2 cellular contexts compared by ENCODE assay signal in the genomic region with DNA sequence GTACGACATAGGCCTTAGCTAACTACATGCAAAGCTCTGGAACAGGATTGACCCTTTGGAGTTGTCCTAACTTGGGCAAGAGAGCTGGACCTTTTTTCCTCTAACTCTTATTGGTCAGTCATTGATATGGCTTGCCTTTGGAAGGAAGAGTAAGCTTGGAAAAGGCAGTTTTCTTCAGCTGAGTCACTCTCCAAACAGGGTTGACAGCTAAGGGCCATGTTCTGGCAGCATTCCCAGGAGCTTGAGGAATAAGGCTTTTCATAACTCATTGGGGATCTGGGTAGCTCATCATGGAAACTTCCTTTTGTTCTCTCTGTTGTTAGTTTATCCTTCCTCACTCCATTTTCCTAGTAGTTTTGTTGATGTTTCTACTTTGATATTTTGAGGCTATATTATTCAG.
TF ChIP-seq lines count a peak whose summit lies in the region.

No MANE protein-coding gene starts in this region.

TF ChIP-seq in HEK293, 187 proteins besides CTCF, POLR2A, EP300 and RAD21 (continued from another document and continues in another):
- TF ChIP-seq ZNF341 (tag by site-specific recombination; IDR thresholded peaks at IDR 0.05; ENCODE audit: low read depth) (no peak), ZNF585B (tag by site-specific recombination; IDR thresholded peaks at IDR 0.05) (no peak), ZBTB1 (tag by site-specific recombination; IDR thresholded peaks at IDR 0.05) (no peak), ZNF132 (tag by site-specific recombination; IDR thresholded peaks at IDR 0.05; ENCODE audit: borderline replicate concordance) (no peak), YY1 (tag by site-specific recombination; IDR thresholded peaks at IDR 0.05) (no peak), ZNF140 (tag by site-specific recombination; IDR thresholded peaks at IDR 0.05) (no peak), ZSCAN23 (tag by site-specific recombination; IDR thresholded peaks at IDR 0.05) (no peak), ZNF561 (tag by site-specific recombination; IDR thresholded peaks at IDR 0.05; ENCODE audit: borderline replicate concordance) (no peak), ZNF16 (tag by site-specific recombination; IDR thresholded peaks at IDR 0.05; ENCODE audit: low read depth) (no peak), ZNF112 (tag by site-specific recombination; IDR thresholded peaks at IDR 0.05) (no peak), ZNF600 (tag by site-specific recombination; IDR thresholded peaks at IDR 0.05) (peak; percentile 88; the same call in 1 of the 2 replicates), MZF1 (tag by site-specific recombination; IDR thresholded peaks at IDR 0.05; ENCODE audit: borderline replicate concordance) (peak; percentile 85), ZNF791 (tag by site-specific recombination; IDR thresholded peaks at IDR 0.05) (no peak), KLF8 (tag by site-specific recombination; IDR thresholded peaks at IDR 0.05) (no peak)
- TF ChIP-seq, protein P1, sequence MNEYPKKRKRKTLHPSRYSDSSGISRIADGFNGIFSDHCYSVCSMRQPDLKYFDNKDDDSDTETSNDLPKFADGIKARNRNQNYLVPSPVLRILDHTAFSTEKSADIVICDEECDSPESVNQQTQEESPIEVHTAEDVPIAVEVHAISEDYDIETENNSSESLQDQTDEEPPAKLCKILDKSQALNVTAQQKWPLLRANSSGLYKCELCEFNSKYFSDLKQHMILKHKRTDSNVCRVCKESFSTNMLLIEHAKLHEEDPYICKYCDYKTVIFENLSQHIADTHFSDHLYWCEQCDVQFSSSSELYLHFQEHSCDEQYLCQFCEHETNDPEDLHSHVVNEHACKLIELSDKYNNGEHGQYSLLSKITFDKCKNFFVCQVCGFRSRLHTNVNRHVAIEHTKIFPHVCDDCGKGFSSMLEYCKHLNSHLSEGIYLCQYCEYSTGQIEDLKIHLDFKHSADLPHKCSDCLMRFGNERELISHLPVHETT (tag by site-specific recombination; IDR thresholded peaks at IDR 0.05), result no peak
- TF ChIP-seq, protein P2, sequence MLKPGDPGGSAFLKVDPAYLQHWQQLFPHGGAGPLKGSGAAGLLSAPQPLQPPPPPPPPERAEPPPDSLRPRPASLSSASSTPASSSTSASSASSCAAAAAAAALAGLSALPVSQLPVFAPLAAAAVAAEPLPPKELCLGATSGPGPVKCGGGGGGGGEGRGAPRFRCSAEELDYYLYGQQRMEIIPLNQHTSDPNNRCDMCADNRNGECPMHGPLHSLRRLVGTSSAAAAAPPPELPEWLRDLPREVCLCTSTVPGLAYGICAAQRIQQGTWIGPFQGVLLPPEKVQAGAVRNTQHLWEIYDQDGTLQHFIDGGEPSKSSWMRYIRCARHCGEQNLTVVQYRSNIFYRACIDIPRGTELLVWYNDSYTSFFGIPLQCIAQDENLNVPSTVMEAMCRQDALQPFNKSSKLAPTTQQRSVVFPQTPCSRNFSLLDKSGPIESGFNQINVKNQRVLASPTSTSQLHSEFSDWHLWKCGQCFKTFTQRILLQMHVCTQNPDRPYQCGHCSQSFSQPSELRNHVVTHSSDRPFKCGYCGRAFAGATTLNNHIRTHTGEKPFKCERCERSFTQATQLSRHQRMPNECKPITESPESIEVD (tag by site-specific recombination; IDR thresholded peaks at IDR 0.05), result peak; percentile 80
- TF ChIP-seq, protein P3, sequence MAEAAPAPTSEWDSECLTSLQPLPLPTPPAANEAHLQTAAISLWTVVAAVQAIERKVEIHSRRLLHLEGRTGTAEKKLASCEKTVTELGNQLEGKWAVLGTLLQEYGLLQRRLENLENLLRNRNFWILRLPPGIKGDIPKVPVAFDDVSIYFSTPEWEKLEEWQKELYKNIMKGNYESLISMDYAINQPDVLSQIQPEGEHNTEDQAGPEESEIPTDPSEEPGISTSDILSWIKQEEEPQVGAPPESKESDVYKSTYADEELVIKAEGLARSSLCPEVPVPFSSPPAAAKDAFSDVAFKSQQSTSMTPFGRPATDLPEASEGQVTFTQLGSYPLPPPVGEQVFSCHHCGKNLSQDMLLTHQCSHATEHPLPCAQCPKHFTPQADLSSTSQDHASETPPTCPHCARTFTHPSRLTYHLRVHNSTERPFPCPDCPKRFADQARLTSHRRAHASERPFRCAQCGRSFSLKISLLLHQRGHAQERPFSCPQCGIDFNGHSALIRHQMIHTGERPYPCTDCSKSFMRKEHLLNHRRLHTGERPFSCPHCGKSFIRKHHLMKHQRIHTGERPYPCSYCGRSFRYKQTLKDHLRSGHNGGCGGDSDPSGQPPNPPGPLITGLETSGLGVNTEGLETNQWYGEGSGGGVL (tag by site-specific recombination; IDR thresholded peaks at IDR 0.05), result no peak
- TF ChIP-seq, protein P4, sequence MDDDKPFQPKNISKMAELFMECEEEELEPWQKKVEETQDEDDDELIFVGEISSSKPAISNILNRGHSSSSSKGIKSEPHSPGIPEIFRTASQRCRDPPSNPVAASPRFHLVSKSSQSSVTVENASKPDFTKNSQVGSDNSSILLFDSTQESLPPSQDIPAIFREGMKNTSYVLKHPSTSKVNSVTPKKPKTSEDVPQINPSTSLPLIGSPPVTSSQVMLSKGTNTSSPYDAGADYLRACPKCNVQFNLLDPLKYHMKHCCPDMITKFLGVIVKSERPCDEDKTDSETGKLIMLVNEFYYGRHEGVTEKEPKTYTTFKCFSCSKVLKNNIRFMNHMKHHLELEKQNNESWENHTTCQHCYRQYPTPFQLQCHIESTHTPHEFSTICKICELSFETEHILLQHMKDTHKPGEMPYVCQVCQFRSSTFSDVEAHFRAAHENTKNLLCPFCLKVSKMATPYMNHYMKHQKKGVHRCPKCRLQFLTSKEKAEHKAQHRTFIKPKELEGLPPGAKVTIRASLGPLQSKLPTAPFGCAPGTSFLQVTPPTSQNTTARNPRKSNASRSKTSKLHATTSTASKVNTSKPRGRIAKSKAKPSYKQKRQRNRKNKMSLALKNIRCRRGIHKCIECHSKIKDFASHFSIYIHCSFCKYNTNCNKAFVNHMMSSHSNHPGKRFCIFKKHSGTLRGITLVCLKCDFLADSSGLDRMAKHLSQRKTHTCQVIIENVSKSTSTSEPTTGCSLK (tag by site-specific recombination; IDR thresholded peaks at IDR 0.05), result no peak
- TF ChIP-seq, protein P5, sequence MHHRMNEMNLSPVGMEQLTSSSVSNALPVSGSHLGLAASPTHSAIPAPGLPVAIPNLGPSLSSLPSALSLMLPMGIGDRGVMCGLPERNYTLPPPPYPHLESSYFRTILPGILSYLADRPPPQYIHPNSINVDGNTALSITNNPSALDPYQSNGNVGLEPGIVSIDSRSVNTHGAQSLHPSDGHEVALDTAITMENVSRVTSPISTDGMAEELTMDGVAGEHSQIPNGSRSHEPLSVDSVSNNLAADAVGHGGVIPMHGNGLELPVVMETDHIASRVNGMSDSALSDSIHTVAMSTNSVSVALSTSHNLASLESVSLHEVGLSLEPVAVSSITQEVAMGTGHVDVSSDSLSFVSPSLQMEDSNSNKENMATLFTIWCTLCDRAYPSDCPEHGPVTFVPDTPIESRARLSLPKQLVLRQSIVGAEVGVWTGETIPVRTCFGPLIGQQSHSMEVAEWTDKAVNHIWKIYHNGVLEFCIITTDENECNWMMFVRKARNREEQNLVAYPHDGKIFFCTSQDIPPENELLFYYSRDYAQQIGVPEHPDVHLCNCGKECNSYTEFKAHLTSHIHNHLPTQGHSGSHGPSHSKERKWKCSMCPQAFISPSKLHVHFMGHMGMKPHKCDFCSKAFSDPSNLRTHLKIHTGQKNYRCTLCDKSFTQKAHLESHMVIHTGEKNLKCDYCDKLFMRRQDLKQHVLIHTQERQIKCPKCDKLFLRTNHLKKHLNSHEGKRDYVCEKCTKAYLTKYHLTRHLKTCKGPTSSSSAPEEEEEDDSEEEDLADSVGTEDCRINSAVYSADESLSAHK (tag by site-specific recombination; IDR thresholded peaks at IDR 0.05), result peak; percentile 54; the same call in 1 of the 2 replicates

TF ChIP-seq in SK-N-SH, 30 proteins besides CTCF, POLR2A, EP300 and RAD21 (continued from another document):
- TF ChIP-seq, protein P6, sequence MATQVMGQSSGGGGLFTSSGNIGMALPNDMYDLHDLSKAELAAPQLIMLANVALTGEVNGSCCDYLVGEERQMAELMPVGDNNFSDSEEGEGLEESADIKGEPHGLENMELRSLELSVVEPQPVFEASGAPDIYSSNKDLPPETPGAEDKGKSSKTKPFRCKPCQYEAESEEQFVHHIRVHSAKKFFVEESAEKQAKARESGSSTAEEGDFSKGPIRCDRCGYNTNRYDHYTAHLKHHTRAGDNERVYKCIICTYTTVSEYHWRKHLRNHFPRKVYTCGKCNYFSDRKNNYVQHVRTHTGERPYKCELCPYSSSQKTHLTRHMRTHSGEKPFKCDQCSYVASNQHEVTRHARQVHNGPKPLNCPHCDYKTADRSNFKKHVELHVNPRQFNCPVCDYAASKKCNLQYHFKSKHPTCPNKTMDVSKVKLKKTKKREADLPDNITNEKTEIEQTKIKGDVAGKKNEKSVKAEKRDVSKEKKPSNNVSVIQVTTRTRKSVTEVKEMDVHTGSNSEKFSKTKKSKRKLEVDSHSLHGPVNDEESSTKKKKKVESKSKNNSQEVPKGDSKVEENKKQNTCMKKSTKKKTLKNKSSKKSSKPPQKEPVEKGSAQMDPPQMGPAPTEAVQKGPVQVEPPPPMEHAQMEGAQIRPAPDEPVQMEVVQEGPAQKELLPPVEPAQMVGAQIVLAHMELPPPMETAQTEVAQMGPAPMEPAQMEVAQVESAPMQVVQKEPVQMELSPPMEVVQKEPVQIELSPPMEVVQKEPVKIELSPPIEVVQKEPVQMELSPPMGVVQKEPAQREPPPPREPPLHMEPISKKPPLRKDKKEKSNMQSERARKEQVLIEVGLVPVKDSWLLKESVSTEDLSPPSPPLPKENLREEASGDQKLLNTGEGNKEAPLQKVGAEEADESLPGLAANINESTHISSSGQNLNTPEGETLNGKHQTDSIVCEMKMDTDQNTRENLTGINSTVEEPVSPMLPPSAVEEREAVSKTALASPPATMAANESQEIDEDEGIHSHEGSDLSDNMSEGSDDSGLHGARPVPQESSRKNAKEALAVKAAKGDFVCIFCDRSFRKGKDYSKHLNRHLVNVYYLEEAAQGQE (IDR thresholded peaks at IDR 0.05; ENCODE audit: low read depth, low read length), result no peak
- TF ChIP-seq JUND (IDR thresholded peaks at IDR 0.05) (peak; percentile 62), FOXJ3 (CRISPR knock-in tag; IDR thresholded peaks at IDR 0.05) (no peak), RXRA (IDR thresholded peaks at IDR 0.05; ENCODE audit: borderline replicate concordance, low read depth) (no peak), TCF12 (IDR thresholded peaks at IDR 0.05) (peak; percentile 44; the same call in 1 of the 2 replicates), MEF2A (IDR thresholded peaks at IDR 0.05; ENCODE audit: borderline replicate concordance, low read depth) (no peak), GABPA (IDR thresholded peaks at IDR 0.05; ENCODE audit: low read depth) (no peak), TEAD4 (IDR thresholded peaks at IDR 0.05; ENCODE audit: borderline replicate concordance, insufficient read depth) (0 out of 2 replicates have a peak, but pooled peaks have one; percentile 17), FOSL2 (IDR thresholded peaks at IDR 0.05; ENCODE audit: borderline replicate concordance, low read depth) (peak; percentile 62; the same call in 1 of the 2 replicates), POLR2AphosphoS5 (IDR thresholded peaks at IDR 0.05; ENCODE audit: low read depth, low read length) (no peak), YY1 (IDR thresholded peaks at IDR 0.05; ENCODE audit: low read depth) (peak; percentile 55; the same call in 1 of the 2 replicates), ELF1 (IDR thresholded peaks at IDR 0.05) (no peak), MXI1 (IDR thresholded peaks at IDR 0.05; ENCODE audit: low read depth, low read length) (no peak), SIN3A (IDR thresholded peaks at IDR 0.05; ENCODE audit: borderline replicate concordance, low read depth, low read length) (peak; percentile 42; the same call in 1 of the 2 replicates)
- TF ChIP-seq, protein P7, sequence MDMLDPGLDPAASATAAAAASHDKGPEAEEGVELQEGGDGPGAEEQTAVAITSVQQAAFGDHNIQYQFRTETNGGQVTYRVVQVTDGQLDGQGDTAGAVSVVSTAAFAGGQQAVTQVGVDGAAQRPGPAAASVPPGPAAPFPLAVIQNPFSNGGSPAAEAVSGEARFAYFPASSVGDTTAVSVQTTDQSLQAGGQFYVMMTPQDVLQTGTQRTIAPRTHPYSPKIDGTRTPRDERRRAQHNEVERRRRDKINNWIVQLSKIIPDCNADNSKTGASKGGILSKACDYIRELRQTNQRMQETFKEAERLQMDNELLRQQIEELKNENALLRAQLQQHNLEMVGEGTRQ (IDR thresholded peaks at IDR 0.05; ENCODE audit: borderline replicate concordance, low read depth, low read length), result no peak
- TF ChIP-seq, protein P8, sequence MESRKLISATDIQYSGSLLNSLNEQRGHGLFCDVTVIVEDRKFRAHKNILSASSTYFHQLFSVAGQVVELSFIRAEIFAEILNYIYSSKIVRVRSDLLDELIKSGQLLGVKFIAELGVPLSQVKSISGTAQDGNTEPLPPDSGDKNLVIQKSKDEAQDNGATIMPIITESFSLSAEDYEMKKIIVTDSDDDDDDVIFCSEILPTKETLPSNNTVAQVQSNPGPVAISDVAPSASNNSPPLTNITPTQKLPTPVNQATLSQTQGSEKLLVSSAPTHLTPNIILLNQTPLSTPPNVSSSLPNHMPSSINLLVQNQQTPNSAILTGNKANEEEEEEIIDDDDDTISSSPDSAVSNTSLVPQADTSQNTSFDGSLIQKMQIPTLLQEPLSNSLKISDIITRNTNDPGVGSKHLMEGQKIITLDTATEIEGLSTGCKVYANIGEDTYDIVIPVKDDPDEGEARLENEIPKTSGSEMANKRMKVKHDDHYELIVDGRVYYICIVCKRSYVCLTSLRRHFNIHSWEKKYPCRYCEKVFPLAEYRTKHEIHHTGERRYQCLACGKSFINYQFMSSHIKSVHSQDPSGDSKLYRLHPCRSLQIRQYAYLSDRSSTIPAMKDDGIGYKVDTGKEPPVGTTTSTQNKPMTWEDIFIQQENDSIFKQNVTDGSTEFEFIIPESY (IDR thresholded peaks at IDR 0.05; ENCODE audit: borderline replicate concordance, low read depth), result no peak
- TF ChIP-seq, protein P9, sequence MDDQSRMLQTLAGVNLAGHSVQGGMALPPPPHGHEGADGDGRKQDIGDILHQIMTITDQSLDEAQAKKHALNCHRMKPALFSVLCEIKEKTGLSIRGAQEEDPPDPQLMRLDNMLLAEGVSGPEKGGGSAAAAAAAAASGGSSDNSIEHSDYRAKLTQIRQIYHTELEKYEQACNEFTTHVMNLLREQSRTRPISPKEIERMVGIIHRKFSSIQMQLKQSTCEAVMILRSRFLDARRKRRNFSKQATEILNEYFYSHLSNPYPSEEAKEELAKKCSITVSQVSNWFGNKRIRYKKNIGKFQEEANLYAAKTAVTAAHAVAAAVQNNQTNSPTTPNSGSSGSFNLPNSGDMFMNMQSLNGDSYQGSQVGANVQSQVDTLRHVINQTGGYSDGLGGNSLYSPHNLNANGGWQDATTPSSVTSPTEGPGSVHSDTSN (IDR thresholded peaks at IDR 0.05), result peak; percentile 63
- TF ChIP-seq, protein P10, sequence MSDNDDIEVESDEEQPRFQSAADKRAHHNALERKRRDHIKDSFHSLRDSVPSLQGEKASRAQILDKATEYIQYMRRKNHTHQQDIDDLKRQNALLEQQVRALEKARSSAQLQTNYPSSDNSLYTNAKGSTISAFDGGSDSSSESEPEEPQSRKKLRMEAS (IDR thresholded peaks at IDR 0.05; ENCODE audit: low read depth), result peak; percentile 73
- TF ChIP-seq, protein P11, sequence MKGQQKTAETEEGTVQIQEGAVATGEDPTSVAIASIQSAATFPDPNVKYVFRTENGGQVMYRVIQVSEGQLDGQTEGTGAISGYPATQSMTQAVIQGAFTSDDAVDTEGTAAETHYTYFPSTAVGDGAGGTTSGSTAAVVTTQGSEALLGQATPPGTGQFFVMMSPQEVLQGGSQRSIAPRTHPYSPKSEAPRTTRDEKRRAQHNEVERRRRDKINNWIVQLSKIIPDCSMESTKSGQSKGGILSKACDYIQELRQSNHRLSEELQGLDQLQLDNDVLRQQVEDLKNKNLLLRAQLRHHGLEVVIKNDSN (IDR thresholded peaks at IDR 0.05; ENCODE audit: borderline replicate concordance, low read depth), result no peak
